In the genomic region with DNA sequence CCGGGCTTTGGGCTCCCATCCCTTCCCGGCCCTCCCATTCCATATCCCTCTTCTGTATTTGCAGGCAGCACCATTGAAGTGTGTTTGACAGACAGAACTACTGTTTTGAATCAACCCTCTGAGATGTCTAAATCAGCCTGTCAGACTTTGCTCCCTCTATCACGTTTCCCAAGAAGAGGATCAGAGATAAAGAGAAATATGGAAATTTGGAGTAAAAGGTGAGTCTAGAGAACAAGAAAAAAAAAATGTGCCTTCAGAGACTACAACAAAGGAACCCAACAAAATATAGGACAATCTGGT, we compare ENCODE assay signal across 30 cellular contexts.
"Had no signal": no experiment of that assay in that cellular context is flagged by ENCODE, and none has a peak within 500 bp of the region (broad histone marks: within the 10 kb centered on the region; RNA-seq: fewer than 3 reads in every experiment).

No MANE protein-coding gene starts in this region.

- H3K9ac ChIP-seq: KMS-11 had no signal

- H3K4me1 ChIP-seq: breast epithelium had no signal

- H3K4me3 ChIP-seq: ascending aorta, breast epithelium, SJCRH30, SK-N-MC had no signal

- H3K27me3 ChIP-seq: ascending aorta, breast epithelium, SJCRH30 had no signal

- ATAC-seq: activated CD8-positive, alpha-beta T cell treated with anti-CD3 and anti-CD28 coated beads for 36 hours; activated T-cell treated with anti-CD3 and anti-CD28 coated beads, Interleukin-2, amount 50 U/mL, for 72 hours; activated T-helper 17 cell treated with anti-CD3 and anti-CD28 coated beads, Interleukin-2, amount 50 U/mL, for 72 hours; Panc1 had no signal

- DNase-seq: activated CD4-positive, alpha-beta T cell treated with anti-CD3 and anti-CD28 coated beads for 1 hour; activated CD4-positive, alpha-beta T cell treated with anti-CD3 and anti-CD28 coated beads for 48 hours; activated CD4-positive, alpha-beta T cell treated with anti-CD3 and anti-CD28 coated beads, Interleukin-2, amount 50 U/mL, for 4 hours; activated CD4-positive, CD25-positive, alpha-beta regulatory T cell; activated CD8-positive, alpha-beta T cell treated with anti-CD3 and anti-CD28 coated beads for 36 hours; activated gamma-delta T cell; activated naive CD4-positive, alpha-beta T cell treated with Interleukin-2 at 50 U/mL for 16 hours; activated naive CD8-positive, alpha-beta T cell treated with anti-CD3 and anti-CD28 coated beads, Interleukin-2, amount 10 ng/mL, durations not matched to agents 7 days and 5 days; activated T-cell treated with anti-CD3 and anti-CD28 coated beads, Interleukin-2, amount 50 U/mL, for 1 hour; activated T-cell treated with anti-CD3 and anti-CD28 coated beads, Interleukin-2, amount 50 U/mL, for 72 hours; amygdala; MM.1S; MV-4-11; NCI-H1092; NCI-H1436 treated with DMSO at 0.1 percent for 48 hours; NCI-H1694 treated with DMSO at 0.1 percent for 48 hours; NCI-H2107; NCI-H2171; NCI-H2227 treated with DMSO at 0.1 percent for 48 hours; NCI-H446 treated with DMSO at 0.1 percent for 48 hours; NCI-H524; T1000; WERI-Rb-1 had no signal

- H3K4me2 ChIP-seq: KMS-11 had no signal

- H3K36me3 ChIP-seq: ascending aorta, breast epithelium, SJCRH30, WERI-Rb-1 had no signal

- H3K9me3 ChIP-seq: ascending aorta, breast epithelium, SJCRH30 had no signal

- H3K27ac ChIP-seq: ascending aorta, KMS-11, SJCRH30, SK-N-MC, WERI-Rb-1 had no signal
